9 cellular contexts compared by ENCODE assay signal in genomic region chr2:9631976-9632700, GRCh38. TPM values are rescaled to one million over a fixed set of nuclear protein-coding genes. Genes with fewer than 3 reads are reported as not detected.
A peak's percentile ranks its signal among the peaks of the same experiment; 100 is the strongest.
DNase-seq lines count a peak whose midpoint lies in the region; ATAC-seq and TF ChIP-seq lines count a peak whose summit lies in the region.
"Had no signal": no experiment of that assay in that cellular context is flagged by ENCODE, and none has a peak within 500 bp of the region (broad histone marks: within the 10 kb centered on the region; RNA-seq: fewer than 3 reads in every experiment).

No MANE protein-coding gene starts in this region.

- H3K27ac Mint-ChIP-seq in endodermal cell (peak overlapping the region; percentile 71), neural crest cell (ENCODE audit: unreplicated experiment) (peak overlapping the region; percentile 92)

- H3K27me3 ChIP-seq in OCI-LY3 (ENCODE audit: low read depth, low read length) (peaks cover 15% of the 10 kb centered on the region), endodermal cell (ENCODE audit: control insufficient read depth, insufficient read depth, low read length, poor library complexity, severe bottlenecking) (no peaks in the 10 kb centered on the region)

- H3K4me3 Mint-ChIP-seq in endodermal cell (peak overlapping the region; percentile 99), neural crest cell (peak overlapping the region; percentile 93)

- H3K27ac ChIP-seq in OCI-LY3 (ENCODE audit: low read length) (no peak overlapping the region), endodermal cell (ENCODE audit: low read depth, low read length) (no peak overlapping the region)

- peak; percentile 29 for DNase-seq in EL
- peak; percentile 75 for DNase-seq in endodermal cell
- no peak for DNase-seq in neural crest cell (ENCODE audit: low read depth, low spot score)
- DNase-seq in HuH-7.5 (ENCODE audit: low spot score) = no peak
- DNase-seq in kidney tubule cell (ENCODE audit: low spot score) = no peak
- DNase-seq in NCI-H2107 (lab: John Stamatoyannopoulos, UW) = no peak

- TF ChIP-seq CTCF in OCI-LY3 (IDR thresholded peaks at IDR 0.05; ENCODE audit: low read depth, low read length) (no peak), endodermal cell (conservative IDR thresholded peaks at IDR 0.05) (no peak), neural crest cell (conservative IDR thresholded peaks at IDR 0.05) (no peak)

- H2AFZ ChIP-seq in OCI-LY3 (ENCODE audit: low read depth, low read length) = no peak overlapping the region

- 62 to 66% methylated on average over 10 to 11 of the region's 11 CpGs for WGBS in endodermal cell (ENCODE audit: insufficient coverage in 1 of 2, insufficient read length in 1 of 2), 2 experiments

- H3K79me2 ChIP-seq in OCI-LY3 (ENCODE audit: low read length) = peaks cover 33% of the 10 kb centered on the region

- peaks cover 28% of the 10 kb centered on the region for H3K4me1 Mint-ChIP-seq in endodermal cell
- H3K4me1 Mint-ChIP-seq in neural crest cell = peaks cover 53% of the 10 kb centered on the region

- no peak overlapping the region for H3K9ac ChIP-seq in OCI-LY3 (ENCODE audit: low read length)
- H3K9ac ChIP-seq in endodermal cell (ENCODE audit: extremely low read depth, low read length, poor library complexity, severe bottlenecking) = no peak overlapping the region

- H3K4me3 ChIP-seq in OCI-LY3 (ENCODE audit: low read length) (peak overlapping the region; percentile 97; the same call in 1 of the 2 replicates), endodermal cell (ENCODE audit: low read length) (peak overlapping the region; percentile 85)

- peaks cover 26% of the 10 kb centered on the region for H4K20me1 ChIP-seq in OCI-LY3 (ENCODE audit: insufficient read depth, low read length)

- H3K36me3 ChIP-seq in OCI-LY3 (replicated peaks; ENCODE audit: low read depth, low read length) (peaks cover 23% of the 10 kb centered on the region), endodermal cell (ENCODE audit: control insufficient read depth, insufficient read depth, low read length) (peaks cover 24% of the 10 kb centered on the region)
- H3K36me3 ChIP-seq: prostate gland had no signal

- no peak for ATAC-seq in GM19328 (IDR thresholded peaks at IDR 0.05; ENCODE audit: unreplicated experiment)

- H3K4me2 ChIP-seq in OCI-LY3 (ENCODE audit: low read length) = peak overlapping the region; percentile 88; the same call in 1 of the 2 replicates

- peaks cover 4% of the 10 kb centered on the region for H3K27me3 Mint-ChIP-seq in endodermal cell (ENCODE audit: insufficient read depth)
- H3K27me3 Mint-ChIP-seq in neural crest cell (ENCODE audit: low read depth) = no peaks in the 10 kb centered on the region

- H3K4me1 ChIP-seq in OCI-LY3 (ENCODE audit: low read length) = peaks cover 25% of the 10 kb centered on the region
- H3K4me1 ChIP-seq in endodermal cell (ENCODE audit: control insufficient read depth, insufficient read depth, low read length) = peaks cover 7% of the 10 kb centered on the region

- H3K36me3 Mint-ChIP-seq in endodermal cell (ENCODE audit: low read depth) (peaks cover 28% of the 10 kb centered on the region), neural crest cell (ENCODE audit: low read depth) (peaks cover 20% of the 10 kb centered on the region)

- H3K9me3 Mint-ChIP-seq in endodermal cell (no peaks in the 10 kb centered on the region), neural crest cell (no peaks in the 10 kb centered on the region)

- H3K9me3 ChIP-seq in OCI-LY3 (ENCODE audit: insufficient read depth, low read length) = no peaks in the 10 kb centered on the region
- no peaks in the 10 kb centered on the region for H3K9me3 ChIP-seq in endodermal cell (ENCODE audit: control insufficient read depth, low read length)
- H3K9me3 ChIP-seq: prostate gland had no signal

RNA-seq across cellular contexts. Expression of gene YWHAQ, which starts 1.3 kb away (rescaled TPM):
- total RNA-seq in endodermal cell (100 to 1,000 TPM; 357 to 374 TPM), neural crest cell (503 and 518 TPM in 2 replicates)
- polyA plus RNA-seq in endodermal cell (2013, experiment 1 of 2) = 600 TPM
- polyA plus RNA-seq in endodermal cell (2013, experiment 2 of 2) = 600 TPM

Comparison
In these comparisons a context has a peak if more than half of its experiments do, and no peak if none do; other contexts are left out.
1. DNase-seq: peak in EL (single experiment) and endodermal cell (single experiment); none in neural crest cell (single experiment), HuH-7.5 (single experiment), kidney tubule cell (single experiment) and NCI-H2107 (single experiment).